Comparison of ENCODE assay signal across 20 cellular contexts in genomic region chr2:36338827-36339145, GRCh38. TPM values are rescaled to one million over a fixed set of nuclear protein-coding genes. Genes with fewer than 3 reads are reported as not detected.
DNase-seq lines count a peak whose midpoint lies in the region; ATAC-seq and TF ChIP-seq lines count a peak whose summit lies in the region.
"Had no signal": no experiment of that assay in that cellular context is flagged by ENCODE, and none has a peak within 500 bp of the region (broad histone marks: within the 10 kb centered on the region; RNA-seq: fewer than 3 reads in every experiment).

No MANE protein-coding gene starts in this region.

- H3K79me2 ChIP-seq in mammary epithelial cell (ENCODE audit: insufficient read depth, low read length), result no peaks in the 10 kb centered on the region

- no peak overlapping the region for H3K4me3 Mint-ChIP-seq in stimulated activated effector memory CD8-positive, alpha-beta T cell treated with anti-CD3 and anti-CD28 coated beads, Interleukin-12 subunit alpha, Interleukin-12 subunit beta, amount 100 ng/mL, for 72 hours
- no peak overlapping the region for H3K4me3 Mint-ChIP-seq in activated T-helper 17 cell treated with anti-CD3 and anti-CD28 coated beads, Interleukin-2, amount 50 U/mL, for 72 hours
- H3K4me3 Mint-ChIP-seq: activated CD4-positive, alpha-beta T cell treated with anti-CD3 and anti-CD28 coated beads, Interleukin-2, amount 10 ng/mL, durations not matched to agents 24 days and 14 days; activated T-helper 1 cell treated with anti-CD3 and anti-CD28 coated beads, Interleukin-12 subunit alpha, Interleukin-12 subunit beta, Interleukin-2, Interleukin-4 antibody, amounts not matched to agents 30 ng/mL and 10 ng/mL and 1 ng/mL, durations not matched to agents 14 hours and 24 hours and 36 hours; effector memory CD8-positive, alpha-beta T cell had no signal

- peak overlapping the region; percentile 16 for H3K27ac Mint-ChIP-seq in stimulated activated effector memory CD8-positive, alpha-beta T cell treated with anti-CD3 and anti-CD28 coated beads, Interleukin-12 subunit alpha, Interleukin-12 subunit beta, amount 100 ng/mL, for 72 hours
- no peak overlapping the region for H3K27ac Mint-ChIP-seq in activated T-helper 17 cell treated with anti-CD3 and anti-CD28 coated beads, Interleukin-2, amount 50 U/mL, for 72 hours
- H3K27ac Mint-ChIP-seq: activated CD4-positive, alpha-beta T cell treated with anti-CD3 and anti-CD28 coated beads, Interleukin-2, amount 10 ng/mL, durations not matched to agents 24 days and 14 days; activated T-helper 1 cell treated with anti-CD3 and anti-CD28 coated beads, Interleukin-12 subunit alpha, Interleukin-12 subunit beta, Interleukin-2, Interleukin-4 antibody, amounts not matched to agents 30 ng/mL and 10 ng/mL and 1 ng/mL, durations not matched to agents 14 hours and 24 hours and 36 hours; effector memory CD8-positive, alpha-beta T cell had no signal

- peak overlapping the region; percentile 31 for H3K27ac ChIP-seq in mammary epithelial cell (ENCODE audit: insufficient read depth, low read depth, low read length)
- no peak overlapping the region for H3K27ac ChIP-seq in breast epithelium
- H3K27ac ChIP-seq in foreskin keratinocyte, result peak overlapping the region; percentile 21
- H3K27ac ChIP-seq in left ventricle myocardium inferior (replicated peaks), result no peak overlapping the region
- H3K27ac ChIP-seq: 22Rv1, heart left ventricle, left lung, Peyer's patch, testis had no signal

- no peak for TF ChIP-seq POLR2A in breast epithelium (IDR thresholded peaks at IDR 0.05)

- intact Hi-C loops in mammary epithelial cell (cut with micrococcal nuclease) (no loop called here), breast epithelium (cut with DNase I; ENCODE audit: low total_unique reads) (no loop called here), left ventricle myocardium inferior (cut with micrococcal nuclease) (no loop called here)

- in situ Hi-C loops in mammary epithelial cell (cut with MboI; ENCODE audit: low sequenced_read_pairs in 2 of 2), result loop anchor here (25.0 kb wide), 2 partner anchors 324 to 851 kb away; no protein-coding TSS in a partner anchor

- CTCF ChIA-PET in mammary epithelial cell (lab: Charles Lee; ENCODE audit: low non-redundant PET), result no interaction called here

- TF ChIP-seq CTCF in mammary epithelial cell (conservative IDR thresholded peaks at IDR 0.05 in 1 of 2, IDR thresholded peaks at IDR 0.05 in 1 of 2; ENCODE audit: extremely low read depth in 1 of 2, insufficient read depth in 1 of 2, low read depth in 1 of 2, low read length in 2 of 2) (no peak), breast epithelium (IDR thresholded peaks at IDR 0.05) (no peak), foreskin keratinocyte (conservative IDR thresholded peaks at IDR 0.05) (no peak), left ventricle myocardium inferior (IDR thresholded peaks at IDR 0.05; ENCODE audit: borderline replicate concordance) (no peak)

- peaks cover 19% of the 10 kb centered on the region for H3K4me1 Mint-ChIP-seq in stimulated activated effector memory CD8-positive, alpha-beta T cell treated with anti-CD3 and anti-CD28 coated beads, Interleukin-12 subunit alpha, Interleukin-12 subunit beta, amount 100 ng/mL, for 72 hours
- no peaks in the 10 kb centered on the region for H3K4me1 Mint-ChIP-seq in activated T-helper 17 cell treated with anti-CD3 and anti-CD28 coated beads, Interleukin-2, amount 50 U/mL, for 72 hours

- DNase-seq in mammary epithelial cell (no peak), breast epithelium (ENCODE audit: low spot score in 2 of 2) (no peak), foreskin keratinocyte (peak in 1 of 2 donors; percentile 66), left ventricle myocardium inferior (no peak), Ammon's horn (ENCODE audit: low spot score) (no peak)
- DNase-seq in stimulated activated effector memory CD8-positive, alpha-beta T cell treated with anti-CD3 and anti-CD28 coated beads, Interleukin-12 subunit alpha, Interleukin-12 subunit beta, amount 100 ng/mL, for 72 hours (ENCODE audit: low spot score in 2 of 2), result no peak
- DNase-seq: activated CD4-positive, alpha-beta T cell treated with anti-CD3 and anti-CD28 coated beads, Interleukin-2, amount 10 ng/mL, durations not matched to agents 24 days and 14 days; effector memory CD8-positive, alpha-beta T cell; heart left ventricle; Karpas-422; left lung; NCI-H1694; NCI-H510A treated with DMSO at 0.1 percent for 48 hours; Peyer's patch; T-helper 2 cell; testis had no signal

- no TSS peak for BruUV-seq in mammary epithelial cell (replicated peaks; lab: Mats Ljungman, UMichigan)

- no peaks in the 10 kb centered on the region for H3K9me3 ChIP-seq in mammary epithelial cell (replicated peaks; ENCODE audit: insufficient read depth, low read length)
- H3K9me3 ChIP-seq in breast epithelium, result no peaks in the 10 kb centered on the region
- H3K9me3 ChIP-seq in left ventricle myocardium inferior (replicated peaks), result no peaks in the 10 kb centered on the region
- H3K9me3 ChIP-seq: heart left ventricle, left lung, Peyer's patch, testis had no signal

- H3K36me3 ChIP-seq in mammary epithelial cell (ENCODE audit: insufficient read depth, low read length), result no peaks in the 10 kb centered on the region
- H3K36me3 ChIP-seq in breast epithelium, result no peaks in the 10 kb centered on the region
- H3K36me3 ChIP-seq in left ventricle myocardium inferior, result no peaks in the 10 kb centered on the region
- H3K36me3 ChIP-seq: heart left ventricle, left lung, Peyer's patch had no signal

- H3K36me3 Mint-ChIP-seq in stimulated activated effector memory CD8-positive, alpha-beta T cell treated with anti-CD3 and anti-CD28 coated beads, Interleukin-12 subunit alpha, Interleukin-12 subunit beta, amount 100 ng/mL, for 72 hours, result no peaks in the 10 kb centered on the region
- no peaks in the 10 kb centered on the region for H3K36me3 Mint-ChIP-seq in activated T-helper 17 cell treated with anti-CD3 and anti-CD28 coated beads, Interleukin-2, amount 50 U/mL, for 72 hours (ENCODE audit: low read depth)

- H3K4me1 ChIP-seq in mammary epithelial cell (ENCODE audit: insufficient read depth, low read length) (peaks cover 21% of the 10 kb centered on the region), breast epithelium (no peaks in the 10 kb centered on the region), foreskin keratinocyte (peaks cover 13% of the 10 kb centered on the region), left ventricle myocardium inferior (no peaks in the 10 kb centered on the region)
- H3K4me1 ChIP-seq: heart left ventricle, left lung, Peyer's patch, testis had no signal

- dilution Hi-C loops in mammary epithelial cell (cut with HindIII; ENCODE audit: low sequenced_read_pairs), result no loop called here

- H3K27me3 ChIP-seq in mammary epithelial cell (ENCODE audit: insufficient read depth, low read length) (no peaks in the 10 kb centered on the region), breast epithelium (no peaks in the 10 kb centered on the region), foreskin keratinocyte (no peaks in the 10 kb centered on the region), left ventricle myocardium inferior (ENCODE audit: low read depth) (peaks cover 11% of the 10 kb centered on the region)
- H3K27me3 ChIP-seq: left lung, Peyer's patch, testis had no signal

- peak overlapping the region; percentile 68 for H3K4me2 ChIP-seq in mammary epithelial cell (ENCODE audit: insufficient read depth, low read depth, low read length)

- H3K4me3 ChIP-seq in mammary epithelial cell (replicated peaks in 1 of 3; ENCODE audit: insufficient read depth in 1 of 3, low read depth in 2 of 3, low read length in 3 of 3) (no peak overlapping the region), breast epithelium (no peak overlapping the region), left ventricle myocardium inferior (no peak overlapping the region)
- H3K4me3 ChIP-seq: heart left ventricle, left lung, Peyer's patch, testis had no signal

- H3K9ac ChIP-seq in mammary epithelial cell (ENCODE audit: insufficient read depth, low read length), result no peak overlapping the region

- H3K27me3 Mint-ChIP-seq in activated T-helper 17 cell treated with anti-CD3 and anti-CD28 coated beads, Interleukin-2, amount 50 U/mL, for 72 hours, result peaks cover 12% of the 10 kb centered on the region

- H3K9me3 Mint-ChIP-seq in stimulated activated effector memory CD8-positive, alpha-beta T cell treated with anti-CD3 and anti-CD28 coated beads, Interleukin-12 subunit alpha, Interleukin-12 subunit beta, amount 100 ng/mL, for 72 hours, result no peaks in the 10 kb centered on the region
- no peaks in the 10 kb centered on the region for H3K9me3 Mint-ChIP-seq in activated T-helper 17 cell treated with anti-CD3 and anti-CD28 coated beads, Interleukin-2, amount 50 U/mL, for 72 hours
- H3K9me3 Mint-ChIP-seq: activated CD4-positive, alpha-beta T cell treated with anti-CD3 and anti-CD28 coated beads, Interleukin-2, amount 10 ng/mL, durations not matched to agents 24 days and 14 days; activated T-helper 1 cell treated with anti-CD3 and anti-CD28 coated beads, Interleukin-12 subunit alpha, Interleukin-12 subunit beta, Interleukin-2, Interleukin-4 antibody, amounts not matched to agents 30 ng/mL and 10 ng/mL and 1 ng/mL, durations not matched to agents 14 hours and 24 hours and 36 hours; effector memory CD8-positive, alpha-beta T cell had no signal

- H2AFZ ChIP-seq in mammary epithelial cell (ENCODE audit: low read depth, low read length), result peak overlapping the region; percentile 40

- WGBS in mammary epithelial cell (ENCODE audit: low coverage, missing lambda C conversion rate), result 0% methylated on average over 1 of the region's 1 CpG

- H4K20me1 ChIP-seq in mammary epithelial cell (ENCODE audit: insufficient read depth, low read length), result no peaks in the 10 kb centered on the region

- peak; percentile 79 for ATAC-seq in SK-N-SH treated with all-trans-retinoic acid at 6 μM for 48 hours
- peak; percentile 86 for ATAC-seq in foreskin keratinocyte
- ATAC-seq in stimulated activated effector memory CD8-positive, alpha-beta T cell treated with anti-CD3 and anti-CD28 coated beads, Interleukin-12 subunit alpha, Interleukin-12 subunit beta, amount 100 ng/mL, for 72 hours, result no peak
- no peak for ATAC-seq in activated T-helper 17 cell treated with anti-CD3 and anti-CD28 coated beads, Interleukin-2, amount 50 U/mL, for 72 hours (replicated peaks)
- ATAC-seq: effector memory CD8-positive, alpha-beta T cell; heart left ventricle; left lung had no signal

RNA-seq across cellular contexts. Expression of gene CRIM1, which starts 16.8 kb away (rescaled TPM):
- total RNA-seq in mammary epithelial cell (100 to 1,000 TPM; 237 to 387 TPM), breast epithelium (100 to 1,000 TPM; 166 to 187 (median 178) TPM), foreskin keratinocyte (76.8 and 99.4 TPM in 2 replicates), left ventricle myocardium inferior (45.6 TPM)
- polyA plus RNA-seq in mammary epithelial cell (103 TPM), foreskin keratinocyte (11.7 and 19.3 TPM in 2 replicates)
- polyA minus RNA-seq in mammary epithelial cell, result 304 TPM
- 10 to 100 TPM in 1 of 2 donors, 1 to 10 TPM in 1; 2.2 to 15.5 TPM for total RNA-seq in activated T-helper 17 cell treated with anti-CD3 and anti-CD28 coated beads, Interleukin-2, amount 50 U/mL, for 72 hours

Comparison
In these comparisons a context has a peak if more than half of its experiments do, and no peak if none do; other contexts are left out.
1. H3K27ac ChIP-seq: peak in mammary epithelial cell (single experiment) and foreskin keratinocyte (single experiment); none in breast epithelium (0 of 2) and left ventricle myocardium inferior (single experiment).
2. ATAC-seq: peak in SK-N-SH treated with all-trans-retinoic acid at 6 μM for 48 hours (single experiment) and foreskin keratinocyte (single experiment); none in stimulated activated effector memory CD8-positive, alpha-beta T cell treated with anti-CD3 and anti-CD28 coated beads, Interleukin-12 subunit alpha, Interleukin-12 subunit beta, amount 100 ng/mL, for 72 hours (single experiment) and activated T-helper 17 cell treated with anti-CD3 and anti-CD28 coated beads, Interleukin-2, amount 50 U/mL, for 72 hours (single experiment).